9 cellular contexts compared by ENCODE assay signal in the genomic region with DNA sequence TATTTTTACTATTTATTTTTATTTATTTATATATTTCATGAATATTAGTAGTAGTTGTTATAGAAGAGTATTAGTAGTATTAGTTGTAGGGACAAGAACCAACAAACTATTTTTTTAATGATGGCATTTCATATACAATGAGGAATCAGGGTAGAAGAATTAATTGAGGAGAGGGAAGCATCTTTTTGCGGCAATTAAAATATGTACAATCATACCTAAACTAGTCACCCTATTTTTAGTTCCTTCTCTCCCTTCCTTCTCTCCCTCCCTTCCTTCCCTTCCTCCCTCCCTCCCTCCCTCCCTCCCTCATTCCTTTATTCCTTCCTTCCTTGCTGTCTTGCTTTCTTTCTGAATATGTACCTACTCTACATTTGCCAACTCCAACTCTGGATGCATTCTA.
"Had no signal": no experiment of that assay in that cellular context is flagged by ENCODE, and none has a peak within 500 bp of the region (broad histone marks: within the 10 kb centered on the region; RNA-seq: fewer than 3 reads in every experiment).

No MANE protein-coding gene starts in this region.

- FAIRE-seq: H54 had no signal

- H3K4me3 Mint-ChIP-seq: H9, HFFc6 had no signal

- ATAC-seq: HCT116 had no signal

- H3K9me3 Mint-ChIP-seq: H9 had no signal

- H2AFZ ChIP-seq: GM23248 had no signal

- H3K4me1 ChIP-seq: HAP-1 had no signal

- H3K27ac ChIP-seq: GM23248 had no signal

- DNase-seq: GM23248, GOT3, H7, H9, HCEC 1CT, HFFc6 had no signal

- H3K27ac Mint-ChIP-seq: HFFc6 had no signal

- H3K4me3 ChIP-seq: GM23248, HAP-1 had no signal

- H3K9ac ChIP-seq: GM23248 had no signal

- H3K36me3 ChIP-seq: HAP-1 had no signal
